In the genomic region with DNA sequence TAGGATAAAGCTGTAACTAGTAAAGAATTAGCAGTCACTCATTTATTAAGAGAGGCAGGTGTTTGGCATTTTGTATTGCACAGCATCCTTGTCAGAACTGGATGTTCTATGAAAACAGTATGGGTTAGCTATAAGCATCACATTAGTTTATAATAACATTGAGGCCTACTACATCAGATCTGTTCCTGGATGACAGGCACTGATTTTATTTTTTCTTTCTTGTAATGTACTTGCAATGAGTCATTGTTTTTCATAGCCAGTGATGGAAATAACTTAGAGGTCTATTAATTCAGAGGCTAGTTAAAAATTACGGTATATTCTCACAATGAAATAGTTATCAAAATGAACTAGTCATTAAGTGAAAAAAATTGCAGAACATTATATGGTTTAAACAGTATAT, we compare ENCODE assay signal across 26 cellular contexts. TPM values are rescaled to one million over a fixed set of nuclear protein-coding genes. Genes with fewer than 3 reads are reported as not detected.
DNase-seq lines count a peak whose midpoint lies in the region; ATAC-seq, FAIRE-seq and TF ChIP-seq lines count a peak whose summit lies in the region.
"Had no signal": no experiment of that assay in that cellular context is flagged by ENCODE, and none has a peak within 500 bp of the region (broad histone marks: within the 10 kb centered on the region; RNA-seq: fewer than 3 reads in every experiment).

No MANE protein-coding gene starts in this region.

- BruUV-seq in MCF 10A (replicated peaks; lab: Mats Ljungman, UMichigan) = no TSS peak

- POLR2A ChIA-PET in MCF 10A (lab: Yijun Ruan, JAX) = interaction anchor here (0.6 to 1.2 kb wide), 4 partner anchors 13 to 136 kb away, joined by 3 to 5 read pairs (median 3); a partner anchor contains a TSS

- FAIRE-seq in urothelium cell line (lab: Jason Lieb, UNC) (peak; percentile 35), GM12892 (lab: Jason Lieb, UNC) (no peak)
- FAIRE-seq: GM12891, small intestine had no signal

- H3K4me3 ChIP-seq in breast epithelium (no peak overlapping the region), cardiac fibroblast (replicated peaks in 1 of 2; ENCODE audit: low read depth in 2 of 2, low read length in 2 of 2) (no peak overlapping the region), foreskin fibroblast (ENCODE audit: low read depth in 1 of 2, low read length in 2 of 2) (no peak overlapping the region)
- H3K4me3 ChIP-seq: upper lobe of right lung had no signal

- no peak overlapping the region for H3K4me3 Mint-ChIP-seq in MCF 10A (ENCODE audit: unreplicated experiment)
- H3K4me3 Mint-ChIP-seq in stimulated activated naive B cell treated with anti-CD40 and anti-IgM and Interleukin-4, amounts not matched to agents 10 μg/mL and 1 μg/mL and 100 μg/mL, for 72 hours = no peak overlapping the region
- H3K4me3 Mint-ChIP-seq: activated B cell treated with CpG ODN at 0.5 μM for 24 hours; activated naive CD4-positive, alpha-beta T cell treated with anti-CD3 and anti-CD28 coated beads, Interleukin-2, amount 50 U/mL, for 24 hours; activated T-helper 17 cell treated with anti-CD3 and anti-CD28 coated beads, Interleukin-2, amount 50 U/mL, for 72 hours; CD8-positive, alpha-beta T cell had no signal

- intact Hi-C loops in MCF 10A (cut with micrococcal nuclease) (no loop called here), breast epithelium (cut with DNase I; ENCODE audit: low total_unique reads) (no loop called here)

- H3K27ac Mint-ChIP-seq in MCF 10A (ENCODE audit: low read depth, unreplicated experiment) = no peak overlapping the region
- H3K27ac Mint-ChIP-seq in stimulated activated naive B cell treated with anti-CD40 and anti-IgM and Interleukin-4, amounts not matched to agents 10 μg/mL and 1 μg/mL and 100 μg/mL, for 72 hours = no peak overlapping the region
- H3K27ac Mint-ChIP-seq: activated B cell treated with CpG ODN at 0.5 μM for 24 hours; activated naive CD4-positive, alpha-beta T cell treated with anti-CD3 and anti-CD28 coated beads, Interleukin-2, amount 50 U/mL, for 24 hours; activated T-helper 17 cell treated with anti-CD3 and anti-CD28 coated beads, Interleukin-2, amount 50 U/mL, for 72 hours; CD8-positive, alpha-beta T cell had no signal

- TF ChIP-seq POLR2A in breast epithelium (IDR thresholded peaks at IDR 0.05) (no peak), GM12892 (IDR thresholded peaks at IDR 0.05; ENCODE audit: low read depth, low read length) (no peak)

- H3K27ac ChIP-seq in breast epithelium = no peak overlapping the region
- H3K27ac ChIP-seq: 22Rv1, neutrophil, upper lobe of right lung had no signal

- no peaks in the 10 kb centered on the region for H3K36me3 Mint-ChIP-seq in MCF 10A (ENCODE audit: insufficient read depth, unreplicated experiment)
- no peaks in the 10 kb centered on the region for H3K36me3 Mint-ChIP-seq in stimulated activated naive B cell treated with anti-CD40 and anti-IgM and Interleukin-4, amounts not matched to agents 10 μg/mL and 1 μg/mL and 100 μg/mL, for 72 hours
- H3K36me3 Mint-ChIP-seq: activated naive CD4-positive, alpha-beta T cell treated with anti-CD3 and anti-CD28 coated beads, Interleukin-2, amount 50 U/mL, for 24 hours; CD8-positive, alpha-beta T cell had no signal

- no peak for ATAC-seq in stimulated activated naive B cell treated with anti-CD40 and anti-IgM and Interleukin-4, amounts not matched to agents 10 μg/mL and 1 μg/mL and 100 μg/mL, for 72 hours (replicated peaks)
- ATAC-seq: activated T-helper 17 cell treated with anti-CD3 and anti-CD28 coated beads, Interleukin-2, amount 50 U/mL, for 72 hours; CD8-positive, alpha-beta T cell; left cardiac atrium; Right ventricle myocardium inferior; upper lobe of right lung had no signal

- TF ChIP-seq CTCF in MCF 10A (IDR thresholded peaks at IDR 0.05; ENCODE audit: unreplicated experiment) (no peak), breast epithelium (IDR thresholded peaks at IDR 0.05) (no peak), cardiac fibroblast (IDR thresholded peaks at IDR 0.05; ENCODE audit: low read depth, low read length) (no peak), foreskin fibroblast (IDR thresholded peaks at IDR 0.05; ENCODE audit: low read depth, low read length) (no peak)

- H3K36me3 ChIP-seq in breast epithelium = no peaks in the 10 kb centered on the region
- H3K36me3 ChIP-seq: neutrophil, upper lobe of right lung had no signal

- H3K27me3 Mint-ChIP-seq in MCF 10A (ENCODE audit: insufficient read depth, unreplicated experiment) = no peaks in the 10 kb centered on the region
- peaks cover 0 to 18% of the 10 kb centered on the region in 2 donors for H3K27me3 Mint-ChIP-seq in stimulated activated naive B cell treated with anti-CD40 and anti-IgM and Interleukin-4, amounts not matched to agents 10 μg/mL and 1 μg/mL and 100 μg/mL, for 72 hours
- H3K27me3 Mint-ChIP-seq: activated B cell treated with CpG ODN at 0.5 μM for 24 hours; activated naive CD4-positive, alpha-beta T cell treated with anti-CD3 and anti-CD28 coated beads, Interleukin-2, amount 50 U/mL, for 24 hours; activated T-helper 17 cell treated with anti-CD3 and anti-CD28 coated beads, Interleukin-2, amount 50 U/mL, for 72 hours had no signal

- H3K4me1 Mint-ChIP-seq in MCF 10A (ENCODE audit: insufficient read depth, unreplicated experiment) = peaks cover 24% of the 10 kb centered on the region
- no peaks in the 10 kb centered on the region for H3K4me1 Mint-ChIP-seq in stimulated activated naive B cell treated with anti-CD40 and anti-IgM and Interleukin-4, amounts not matched to agents 10 μg/mL and 1 μg/mL and 100 μg/mL, for 72 hours
- H3K4me1 Mint-ChIP-seq: activated B cell treated with CpG ODN at 0.5 μM for 24 hours; activated naive CD4-positive, alpha-beta T cell treated with anti-CD3 and anti-CD28 coated beads, Interleukin-2, amount 50 U/mL, for 24 hours; activated T-helper 17 cell treated with anti-CD3 and anti-CD28 coated beads, Interleukin-2, amount 50 U/mL, for 72 hours had no signal

- no peaks in the 10 kb centered on the region for H3K27me3 ChIP-seq in breast epithelium
- H3K27me3 ChIP-seq: neutrophil, upper lobe of right lung had no signal

- peak; percentile 33 for DNase-seq in MCF 10A (ENCODE audit: unreplicated experiment)
- no peak for DNase-seq in breast epithelium (ENCODE audit: low spot score in 2 of 2)
- peak; percentile 22 to 61 for DNase-seq in cardiac fibroblast (ENCODE audit: low read depth in 2 of 2)
- peak; percentile 14 to 60 for DNase-seq in foreskin fibroblast
- DNase-seq in urothelium cell line (ENCODE audit: low spot score) = no peak
- DNase-seq in GM12892 (ENCODE audit: insufficient read length) = no peak
- no peak for DNase-seq in occipital lobe (lab: John Stamatoyannopoulos, UW)
- DNase-seq in stimulated activated naive B cell treated with anti-CD40 and anti-IgM and Interleukin-4, amounts not matched to agents 10 μg/mL and 1 μg/mL and 100 μg/mL, for 72 hours = no peak
- DNase-seq: activated B cell treated with CpG ODN at 0.5 μM for 24 hours; CD8-positive, alpha-beta T cell; effector CD8-positive, alpha-beta T cell; left cardiac atrium; NCI-H1105 treated with DMSO at 0.1 percent for 48 hours; NCI-H2029 treated with DMSO at 0.1 percent for 48 hours; NCI-H345; NCI-H774; small intestine; stimulated activated CD4-positive, alpha-beta T cell treated with anti-CD3 and anti-CD28 coated beads, Interleukin-1b, Interleukin-23, amount 100 ng/mL, for 48 hours; SW 1271; upper lobe of right lung had no signal

- no peaks in the 10 kb centered on the region for H3K9me3 Mint-ChIP-seq in MCF 10A (ENCODE audit: unreplicated experiment)
- no peaks in the 10 kb centered on the region for H3K9me3 Mint-ChIP-seq in stimulated activated naive B cell treated with anti-CD40 and anti-IgM and Interleukin-4, amounts not matched to agents 10 μg/mL and 1 μg/mL and 100 μg/mL, for 72 hours
- H3K9me3 Mint-ChIP-seq: activated B cell treated with CpG ODN at 0.5 μM for 24 hours; activated naive CD4-positive, alpha-beta T cell treated with anti-CD3 and anti-CD28 coated beads, Interleukin-2, amount 50 U/mL, for 24 hours; activated T-helper 17 cell treated with anti-CD3 and anti-CD28 coated beads, Interleukin-2, amount 50 U/mL, for 72 hours; CD8-positive, alpha-beta T cell had no signal

- CTCF ChIA-PET in MCF 10A (lab: Yijun Ruan, JAX) = interaction anchor here (1.3 kb wide), 1 partner anchor 35 kb away, joined by 6 read pairs; no protein-coding TSS in a partner anchor

- H3K4me1 ChIP-seq in breast epithelium = no peaks in the 10 kb centered on the region

- H3K9me3 ChIP-seq in breast epithelium = no peaks in the 10 kb centered on the region
- H3K9me3 ChIP-seq: neutrophil, upper lobe of right lung had no signal

RNA-seq across cellular contexts. Expression of a gene that starts 13.0 kb away (rescaled TPM):
- total RNA-seq in MCF 10A (2022) (2.9 and 3.2 TPM in 2 replicates), breast epithelium (10 to 100 TPM in 2 of 3 donors, 1 to 10 TPM in 1; 9.8 to 14.4 (median 11.5) TPM), occipital lobe (13.6 TPM)
- polyA plus RNA-seq in GM12892 (2012; ENCODE audit: missing spikeins) = 9.3 TPM

Comparison
In these comparisons a context has a peak if more than half of its experiments do, and no peak if none do; other contexts are left out.
1. DNase-seq: peak in MCF 10A (single experiment), cardiac fibroblast (2 of 2) and foreskin fibroblast (2 of 2); none in breast epithelium (0 of 2), urothelium cell line (single experiment), GM12892 (single experiment), occipital lobe (single experiment) and stimulated activated naive B cell treated with anti-CD40 and anti-IgM and Interleukin-4, amounts not matched to agents 10 μg/mL and 1 μg/mL and 100 μg/mL, for 72 hours (single experiment).